In the genomic region with DNA sequence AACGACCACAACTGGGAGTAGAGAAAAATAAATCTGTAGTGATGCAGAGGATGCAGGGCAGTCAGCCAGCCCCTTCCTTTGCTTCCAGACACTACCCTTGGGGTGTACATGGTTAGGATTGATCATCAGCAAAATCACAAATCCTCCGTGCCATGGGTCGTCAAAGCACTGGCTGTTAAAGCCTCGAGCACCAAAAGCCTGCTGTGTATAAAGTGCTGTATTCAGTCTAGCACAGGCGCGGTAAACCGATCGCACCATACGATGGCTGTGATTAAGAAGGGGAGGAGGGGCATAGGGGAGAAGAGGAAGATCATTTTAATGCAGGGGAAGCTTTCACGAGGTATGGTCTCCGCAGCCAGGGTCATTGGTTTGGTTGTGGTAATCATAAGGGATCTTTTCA, we compare ENCODE assay signal across 35 cellular contexts.
"Had no signal": no experiment of that assay in that cellular context is flagged by ENCODE, and none has a peak within 500 bp of the region (broad histone marks: within the 10 kb centered on the region; RNA-seq: fewer than 3 reads in every experiment).

No MANE protein-coding gene starts in this region.

- H3K27me3 Mint-ChIP-seq: activated naive CD4-positive, alpha-beta T cell treated with anti-CD3 and anti-CD28 coated beads, Interleukin-2, amount 10 ng/mL, durations not matched to agents 7 days and 5 days; activated naive CD8-positive, alpha-beta T cell treated with anti-CD3 and anti-CD28 coated beads, Interleukin-2, amount 10 ng/mL, durations not matched to agents 7 days and 5 days; activated naive CD8-positive, alpha-beta T cell treated with anti-CD3 and anti-CD28 coated beads, Interleukin-2, amount 50 U/mL, for 24 hours; activated T-cell treated with anti-CD3 and anti-CD28 coated beads, Interleukin-2, amount 50 U/mL, for 24 hours; central memory CD8-positive, alpha-beta T cell had no signal

- H3K4me3 Mint-ChIP-seq: activated naive CD4-positive, alpha-beta T cell treated with anti-CD3 and anti-CD28 coated beads for 36 hours; activated naive CD4-positive, alpha-beta T cell treated with anti-CD3 and anti-CD28 coated beads, Interleukin-2, amount 10 ng/mL, durations not matched to agents 7 days and 5 days; activated naive CD4-positive, alpha-beta T cell treated with anti-CD3 and anti-CD28 coated beads, Interleukin-2, amount 50 U/mL, for 24 hours; activated naive CD8-positive, alpha-beta T cell; activated naive CD8-positive, alpha-beta T cell treated with anti-CD3 and anti-CD28 coated beads for 36 hours; activated naive CD8-positive, alpha-beta T cell treated with anti-CD3 and anti-CD28 coated beads, Interleukin-2, amount 10 ng/mL, durations not matched to agents 7 days and 5 days; activated naive CD8-positive, alpha-beta T cell treated with anti-CD3 and anti-CD28 coated beads, Interleukin-2, amount 50 U/mL, for 24 hours; activated T-cell treated with anti-CD3 and anti-CD28 coated beads, Interleukin-2, amount 50 U/mL, for 24 hours; activated T-cell treated with anti-CD3 and anti-CD28 coated beads, Interleukin-2, amount 50 U/mL, for 4 hours; activated T-cell treated with anti-CD3 and anti-CD28 coated beads, Interleukin-2, amount 50 U/mL, for 72 hours; activated T-helper 1 cell treated with anti-CD3 and anti-CD28 coated beads, Interleukin-12 subunit alpha, Interleukin-12 subunit beta, Interleukin-2, Interleukin-4 antibody, amounts not matched to agents 30 ng/mL and 10 ng/mL and 1 ng/mL, durations not matched to agents 14 hours and 24 hours and 36 hours; activated T-helper 17 cell treated with anti-CD3 and anti-CD28 coated beads, Interleukin-2, amount 50 U/mL, for 72 hours; central memory CD8-positive, alpha-beta T cell had no signal

- ATAC-seq: activated naive CD4-positive, alpha-beta T cell treated with anti-CD3 and anti-CD28 coated beads, Interleukin-2, amount 50 U/mL, for 72 hours; activated naive CD8-positive, alpha-beta T cell treated with anti-CD3 and anti-CD28 coated beads, Interleukin-2, amount 50 U/mL, for 24 hours; activated T-cell treated with anti-CD3 and anti-CD28 coated beads, Interleukin-2, amount 50 U/mL, for 4 hours; activated T-cell treated with anti-CD3 and anti-CD28 coated beads, Interleukin-2, amount 50 U/mL, for 72 hours; activated T-helper 17 cell treated with anti-CD3 and anti-CD28 coated beads, Interleukin-2, amount 50 U/mL, for 72 hours; body of pancreas had no signal

- DNase-seq: activated effector memory CD4-positive, alpha-beta T cell treated with anti-CD3 and anti-CD28 coated beads, Interleukin-2, amount 50 U/mL, for 16 hours; activated effector memory CD4-positive, alpha-beta T cell treated with Interleukin-2 at 50 U/mL for 16 hours; activated gamma-delta T cell; activated gamma-delta T cell treated with Interleukin-2 at 50 U/mL for 16 hours; activated naive CD4-positive, alpha-beta T cell; activated naive CD4-positive, alpha-beta T cell treated with anti-CD3 and anti-CD28 coated beads for 36 hours; activated naive CD4-positive, alpha-beta T cell treated with anti-CD3 and anti-CD28 coated beads, Interleukin-2, amount 10 ng/mL, durations not matched to agents 7 days and 5 days; activated naive CD4-positive, alpha-beta T cell treated with anti-CD3 and anti-CD28 coated beads, Interleukin-2, amount 50 U/mL, for 16 hours; activated naive CD4-positive, alpha-beta T cell treated with Interleukin-2 at 50 U/mL for 16 hours; activated naive CD8-positive, alpha-beta T cell treated with anti-CD3 and anti-CD28 coated beads for 36 hours; activated naive CD8-positive, alpha-beta T cell treated with anti-CD3 and anti-CD28 coated beads, Interleukin-2, amount 10 ng/mL, durations not matched to agents 7 days and 5 days; activated naive CD8-positive, alpha-beta T cell treated with anti-CD3 and anti-CD28 coated beads, Interleukin-2, amount 50 U/mL, for 24 hours; activated T-cell treated with anti-CD3 and anti-CD28 coated beads for 4 hours; activated T-cell treated with anti-CD3 and anti-CD28 coated beads, Interleukin-2, amount 50 U/mL, for 1 hour; activated T-cell treated with anti-CD3 and anti-CD28 coated beads, Interleukin-2, amount 50 U/mL, for 24 hours; activated T-cell treated with anti-CD3 and anti-CD28 coated beads, Interleukin-2, amount 50 U/mL, for 4 hours; activated T-cell treated with anti-CD3 and anti-CD28 coated beads, Interleukin-2, amount 50 U/mL, for 48 hours; activated T-cell treated with anti-CD3 and anti-CD28 coated beads, Interleukin-2, amount 50 U/mL, for 72 hours; adrenal gland; amniotic stem cell; amygdala; anterior cingulate cortex; aorta; body of pancreas; brain microvascular endothelial cell; caudate nucleus; central memory CD4-positive, alpha-beta T cell; cerebellar nuclear complex had no signal

- H3K4me1 Mint-ChIP-seq: activated naive CD4-positive, alpha-beta T cell treated with anti-CD3 and anti-CD28 coated beads, Interleukin-2, amount 10 ng/mL, durations not matched to agents 7 days and 5 days; activated naive CD4-positive, alpha-beta T cell treated with anti-CD3 and anti-CD28 coated beads, Interleukin-2, amount 50 U/mL, for 24 hours; activated naive CD8-positive, alpha-beta T cell treated with anti-CD3 and anti-CD28 coated beads for 36 hours; activated naive CD8-positive, alpha-beta T cell treated with anti-CD3 and anti-CD28 coated beads, Interleukin-2, amount 10 ng/mL, durations not matched to agents 7 days and 5 days; activated naive CD8-positive, alpha-beta T cell treated with anti-CD3 and anti-CD28 coated beads, Interleukin-2, amount 50 U/mL, for 24 hours; activated T-helper 17 cell treated with anti-CD3 and anti-CD28 coated beads, Interleukin-2, amount 50 U/mL, for 72 hours; central memory CD8-positive, alpha-beta T cell had no signal

- H3K9me3 Mint-ChIP-seq: activated naive CD4-positive, alpha-beta T cell treated with anti-CD3 and anti-CD28 coated beads, Interleukin-2, amount 50 U/mL, for 24 hours; activated naive CD8-positive, alpha-beta T cell treated with anti-CD3 and anti-CD28 coated beads for 36 hours; activated T-cell treated with anti-CD3 and anti-CD28 coated beads, Interleukin-2, amount 50 U/mL, for 24 hours; activated T-cell treated with anti-CD3 and anti-CD28 coated beads, Interleukin-2, amount 50 U/mL, for 4 hours had no signal

- H3K36me3 Mint-ChIP-seq: activated naive CD4-positive, alpha-beta T cell treated with anti-CD3 and anti-CD28 coated beads, Interleukin-2, amount 10 ng/mL, durations not matched to agents 7 days and 5 days; activated naive CD4-positive, alpha-beta T cell treated with anti-CD3 and anti-CD28 coated beads, Interleukin-2, amount 50 U/mL, for 24 hours; activated naive CD4-positive, alpha-beta T cell treated with anti-CD3 and anti-CD28 coated beads, Interleukin-2, amount 50 U/mL, for 72 hours; activated naive CD8-positive, alpha-beta T cell; activated naive CD8-positive, alpha-beta T cell treated with anti-CD3 and anti-CD28 coated beads for 36 hours; activated naive CD8-positive, alpha-beta T cell treated with anti-CD3 and anti-CD28 coated beads, Interleukin-2, amount 10 ng/mL, durations not matched to agents 7 days and 5 days had no signal

- H3K27ac Mint-ChIP-seq: activated naive CD4-positive, alpha-beta T cell treated with anti-CD3 and anti-CD28 coated beads for 36 hours; activated naive CD4-positive, alpha-beta T cell treated with anti-CD3 and anti-CD28 coated beads, Interleukin-2, amount 10 ng/mL, durations not matched to agents 7 days and 5 days; activated naive CD4-positive, alpha-beta T cell treated with anti-CD3 and anti-CD28 coated beads, Interleukin-2, amount 50 U/mL, for 24 hours; activated naive CD4-positive, alpha-beta T cell treated with anti-CD3 and anti-CD28 coated beads, Interleukin-2, amount 50 U/mL, for 72 hours; activated naive CD8-positive, alpha-beta T cell; activated naive CD8-positive, alpha-beta T cell treated with anti-CD3 and anti-CD28 coated beads for 36 hours; activated naive CD8-positive, alpha-beta T cell treated with anti-CD3 and anti-CD28 coated beads, Interleukin-2, amount 10 ng/mL, durations not matched to agents 7 days and 5 days; activated naive CD8-positive, alpha-beta T cell treated with anti-CD3 and anti-CD28 coated beads, Interleukin-2, amount 50 U/mL, for 24 hours; activated T-cell treated with anti-CD3 and anti-CD28 coated beads, Interleukin-2, amount 50 U/mL, for 24 hours; activated T-cell treated with anti-CD3 and anti-CD28 coated beads, Interleukin-2, amount 50 U/mL, for 72 hours; activated T-helper 1 cell treated with anti-CD3 and anti-CD28 coated beads, Interleukin-12 subunit alpha, Interleukin-12 subunit beta, Interleukin-2, Interleukin-4 antibody, amounts not matched to agents 30 ng/mL and 10 ng/mL and 1 ng/mL, durations not matched to agents 14 hours and 24 hours and 36 hours; activated T-helper 17 cell treated with anti-CD3 and anti-CD28 coated beads, Interleukin-2, amount 50 U/mL, for 72 hours; activated T-helper 2 cell treated with anti-CD3 and anti-CD28 coated beads, Interferon-gamma antibody, Interleukin-2, Interleukin-4, amounts not matched to agents 10 μg/mL and 5 μg/mL and 100 μg/mL, durations not matched to agents 14 hours and 24 hours and 36 hours had no signal
